Comparison of ENCODE assay signal across 1 cellular context in the genomic region with DNA sequence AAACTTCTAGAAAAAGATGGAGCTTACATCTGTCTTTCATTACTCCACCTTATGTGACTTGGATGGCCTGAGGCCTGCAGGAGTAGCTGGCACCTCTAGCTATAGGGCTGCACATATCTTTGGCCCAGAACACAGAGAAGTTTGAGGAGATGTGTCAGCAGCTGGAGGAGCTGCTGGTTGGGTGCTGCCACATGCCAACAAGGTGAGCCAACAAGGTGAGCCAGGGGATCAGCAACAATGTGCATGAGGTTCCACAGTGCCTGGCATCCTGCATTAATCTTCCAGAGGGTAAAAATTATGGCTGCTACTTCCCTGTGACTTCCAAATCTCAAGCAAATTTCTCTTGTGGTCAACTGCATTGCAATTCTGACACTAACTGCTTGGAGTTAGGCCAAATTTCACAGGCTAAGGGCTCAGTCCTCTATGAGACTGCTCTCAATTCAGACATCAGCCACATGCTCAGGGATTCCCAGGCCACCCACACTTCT.
TF ChIP-seq lines count a peak whose summit lies in the region.

No MANE protein-coding gene starts in this region.

TF ChIP-seq in K562, 482 proteins besides CTCF, POLR2A, EP300 and RAD21:
- TF ChIP-seq, protein P1, sequence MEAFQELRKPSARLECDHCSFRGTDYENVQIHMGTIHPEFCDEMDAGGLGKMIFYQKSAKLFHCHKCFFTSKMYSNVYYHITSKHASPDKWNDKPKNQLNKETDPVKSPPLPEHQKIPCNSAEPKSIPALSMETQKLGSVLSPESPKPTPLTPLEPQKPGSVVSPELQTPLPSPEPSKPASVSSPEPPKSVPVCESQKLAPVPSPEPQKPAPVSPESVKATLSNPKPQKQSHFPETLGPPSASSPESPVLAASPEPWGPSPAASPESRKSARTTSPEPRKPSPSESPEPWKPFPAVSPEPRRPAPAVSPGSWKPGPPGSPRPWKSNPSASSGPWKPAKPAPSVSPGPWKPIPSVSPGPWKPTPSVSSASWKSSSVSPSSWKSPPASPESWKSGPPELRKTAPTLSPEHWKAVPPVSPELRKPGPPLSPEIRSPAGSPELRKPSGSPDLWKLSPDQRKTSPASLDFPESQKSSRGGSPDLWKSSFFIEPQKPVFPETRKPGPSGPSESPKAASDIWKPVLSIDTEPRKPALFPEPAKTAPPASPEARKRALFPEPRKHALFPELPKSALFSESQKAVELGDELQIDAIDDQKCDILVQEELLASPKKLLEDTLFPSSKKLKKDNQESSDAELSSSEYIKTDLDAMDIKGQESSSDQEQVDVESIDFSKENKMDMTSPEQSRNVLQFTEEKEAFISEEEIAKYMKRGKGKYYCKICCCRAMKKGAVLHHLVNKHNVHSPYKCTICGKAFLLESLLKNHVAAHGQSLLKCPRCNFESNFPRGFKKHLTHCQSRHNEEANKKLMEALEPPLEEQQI (IDR thresholded peaks at IDR 0.05) = no peak
- TF ChIP-seq, protein P2, sequence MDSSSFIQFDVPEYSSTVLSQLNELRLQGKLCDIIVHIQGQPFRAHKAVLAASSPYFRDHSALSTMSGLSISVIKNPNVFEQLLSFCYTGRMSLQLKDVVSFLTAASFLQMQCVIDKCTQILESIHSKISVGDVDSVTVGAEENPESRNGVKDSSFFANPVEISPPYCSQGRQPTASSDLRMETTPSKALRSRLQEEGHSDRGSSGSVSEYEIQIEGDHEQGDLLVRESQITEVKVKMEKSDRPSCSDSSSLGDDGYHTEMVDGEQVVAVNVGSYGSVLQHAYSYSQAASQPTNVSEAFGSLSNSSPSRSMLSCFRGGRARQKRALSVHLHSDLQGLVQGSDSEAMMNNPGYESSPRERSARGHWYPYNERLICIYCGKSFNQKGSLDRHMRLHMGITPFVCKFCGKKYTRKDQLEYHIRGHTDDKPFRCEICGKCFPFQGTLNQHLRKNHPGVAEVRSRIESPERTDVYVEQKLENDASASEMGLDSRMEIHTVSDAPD (CRISPR knock-in tag; IDR thresholded peaks at IDR 0.05) = no peak
- TF ChIP-seq ZBED1 (IDR thresholded peaks at IDR 0.05) = no peak
- TF ChIP-seq, protein P3, sequence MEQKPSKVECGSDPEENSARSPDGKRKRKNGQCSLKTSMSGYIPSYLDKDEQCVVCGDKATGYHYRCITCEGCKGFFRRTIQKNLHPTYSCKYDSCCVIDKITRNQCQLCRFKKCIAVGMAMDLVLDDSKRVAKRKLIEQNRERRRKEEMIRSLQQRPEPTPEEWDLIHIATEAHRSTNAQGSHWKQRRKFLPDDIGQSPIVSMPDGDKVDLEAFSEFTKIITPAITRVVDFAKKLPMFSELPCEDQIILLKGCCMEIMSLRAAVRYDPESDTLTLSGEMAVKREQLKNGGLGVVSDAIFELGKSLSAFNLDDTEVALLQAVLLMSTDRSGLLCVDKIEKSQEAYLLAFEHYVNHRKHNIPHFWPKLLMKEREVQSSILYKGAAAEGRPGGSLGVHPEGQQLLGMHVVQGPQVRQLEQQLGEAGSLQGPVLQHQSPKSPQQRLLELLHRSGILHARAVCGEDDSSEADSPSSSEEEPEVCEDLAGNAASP (IDR thresholded peaks at IDR 0.05) = no peak
- no peak for TF ChIP-seq PPARD (CRISPR knock-in tag; IDR thresholded peaks at IDR 0.05)
- no peak for TF ChIP-seq PRMT5 (CRISPR knock-in tag; IDR thresholded peaks at IDR 0.05)
- no peak for TF ChIP-seq TAF7 (tag; IDR thresholded peaks at IDR 0.05)
- TF ChIP-seq L3MBTL2 (IDR thresholded peaks at IDR 0.05) = no peak
- no peak for TF ChIP-seq ADNP (tag; IDR thresholded peaks at IDR 0.05)
- TF ChIP-seq, protein P4, sequence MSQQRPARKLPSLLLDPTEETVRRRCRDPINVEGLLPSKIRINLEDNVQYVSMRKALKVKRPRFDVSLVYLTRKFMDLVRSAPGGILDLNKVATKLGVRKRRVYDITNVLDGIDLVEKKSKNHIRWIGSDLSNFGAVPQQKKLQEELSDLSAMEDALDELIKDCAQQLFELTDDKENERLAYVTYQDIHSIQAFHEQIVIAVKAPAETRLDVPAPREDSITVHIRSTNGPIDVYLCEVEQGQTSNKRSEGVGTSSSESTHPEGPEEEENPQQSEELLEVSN (IDR thresholded peaks at IDR 0.05; ENCODE audit: borderline replicate concordance in 1 of 2, extremely low read depth in 1 of 2, insufficient read depth in 1 of 2, insufficient read length in 1 of 2, low read depth in 1 of 2, low read length in 1 of 2, poor library complexity in 1 of 2, severe bottlenecking in 1 of 2) = no peak
- no peak for TF ChIP-seq HDAC2 (IDR thresholded peaks at IDR 0.05)
- no peak for TF ChIP-seq PTBP1 (IDR thresholded peaks at IDR 0.05; ENCODE audit: low read depth, low read length)
- no peak for TF ChIP-seq MEF2D (tag; conservative IDR thresholded peaks at IDR 0.05; ENCODE audit: low read depth)
- TF ChIP-seq XRCC5 (IDR thresholded peaks at IDR 0.05; ENCODE audit: low read depth, low read length) = no peak
- no peak for TF ChIP-seq SOX6 (IDR thresholded peaks at IDR 0.05)
- no peak for TF ChIP-seq ELF1 (tag; IDR thresholded peaks at IDR 0.05)
- TF ChIP-seq, protein P5, sequence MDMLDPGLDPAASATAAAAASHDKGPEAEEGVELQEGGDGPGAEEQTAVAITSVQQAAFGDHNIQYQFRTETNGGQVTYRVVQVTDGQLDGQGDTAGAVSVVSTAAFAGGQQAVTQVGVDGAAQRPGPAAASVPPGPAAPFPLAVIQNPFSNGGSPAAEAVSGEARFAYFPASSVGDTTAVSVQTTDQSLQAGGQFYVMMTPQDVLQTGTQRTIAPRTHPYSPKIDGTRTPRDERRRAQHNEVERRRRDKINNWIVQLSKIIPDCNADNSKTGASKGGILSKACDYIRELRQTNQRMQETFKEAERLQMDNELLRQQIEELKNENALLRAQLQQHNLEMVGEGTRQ (CRISPR knock-in tag; IDR thresholded peaks at IDR 0.05) = no peak
- TF ChIP-seq PHF8 (IDR thresholded peaks at IDR 0.05; ENCODE audit: borderline replicate concordance, low read length) = no peak
